20 cellular contexts compared by ENCODE assay signal in genomic region chr17:79053251-79053925, GRCh38. TPM values are rescaled to one million over a fixed set of nuclear protein-coding genes. Genes with fewer than 3 reads are reported as not detected.
DNase-seq lines count a peak whose midpoint lies in the region; ATAC-seq and TF ChIP-seq lines count a peak whose summit lies in the region.
"Had no signal": no experiment of that assay in that cellular context is flagged by ENCODE, and none has a peak within 500 bp of the region (broad histone marks: within the 10 kb centered on the region; RNA-seq: fewer than 3 reads in every experiment).

No MANE protein-coding gene starts in this region.

- TF ChIP-seq RAD21 in SK-N-SH (IDR thresholded peaks at IDR 0.05; ENCODE audit: low read length) = no peak

- WGBS in heart left ventricle, 4 donors = 52 to 67% (median 57%) methylated on average over 2 of the region's 2 CpGs
- 71 to 82% (median 77%) methylated on average over 2 of the region's 2 CpGs for WGBS in spleen, 5 donors
- 50% methylated on average over 2 of the region's 2 CpGs for WGBS in SK-N-SH (ENCODE audit: low lambda C conversion rate)

- H3K27me3 ChIP-seq in heart left ventricle = no peaks in the 10 kb centered on the region
- peaks cover 0 to 15% (median 0%) of the 10 kb centered on the region in 7 donors for H3K27me3 ChIP-seq in spleen (replicated peaks in 1 of 7)
- H3K27me3 ChIP-seq in SK-N-SH (ENCODE audit: insufficient read depth) = no peaks in the 10 kb centered on the region
- H3K27me3 ChIP-seq: cardiac muscle cell had no signal

- H3K4me1 ChIP-seq in heart left ventricle (peaks cover 0 to 16% (median 8%) of the 10 kb centered on the region in 12 donors), spleen (peaks cover 0 to 40% (median 5%) of the 10 kb centered on the region in 6 donors), SK-N-SH (ENCODE audit: control insufficient read depth in 1 of 2, insufficient read depth in 2 of 2, low read depth in 1 of 2, low read length in 1 of 2) (no peaks in the 10 kb centered on the region; a peak in 1 of 4 replicates)

- TF ChIP-seq POLR2A in heart left ventricle (IDR thresholded peaks at IDR 0.05) (no peak), spleen (IDR thresholded peaks at IDR 0.05) (no peak)

- peaks cover 0 to 7% (median 0%) of the 10 kb centered on the region in 9 donors for H3K36me3 ChIP-seq in heart left ventricle
- H3K36me3 ChIP-seq in spleen = no peaks in the 10 kb centered on the region
- no peaks in the 10 kb centered on the region for H3K36me3 ChIP-seq in SK-N-SH (replicated peaks in 1 of 2; ENCODE audit: control insufficient read depth in 1 of 2, insufficient read depth in 2 of 2, low read length in 1 of 2)
- H3K36me3 ChIP-seq: cardiac muscle cell had no signal

- intact Hi-C loops in heart left ventricle (cut with DNase I) (no loop called here), cardiac septum (cut with DNase I) (no loop called here), spleen (cut with DNase I; ENCODE audit: low total_unique reads) (no loop called here)

- H3K9me2 ChIP-seq in SK-N-SH = no peaks in the 10 kb centered on the region

- no peak for DNase-seq in heart left ventricle
- DNase-seq in cardiac septum (ENCODE audit: low spot score) = no peak
- DNase-seq in NCI-H226 = peak; percentile 71
- DNase-seq in fibroblast of mammary gland (ENCODE audit: low read depth) = peak; percentile 56
- DNase-seq in spleen = peak; percentile 70
- no peak for DNase-seq in NCI-H2196 treated with DMSO at 0.1 percent for 48 hours (lab: John Stamatoyannopoulos, UW; ENCODE audit: unreplicated experiment)
- no peak for DNase-seq in SK-N-DZ (ENCODE audit: low spot score)
- no peak for DNase-seq in SK-N-SH
- DNase-seq: ACHN; activated CD4-positive, alpha-beta T cell treated with anti-CD3 and anti-CD28 coated beads for 36 hours; activated naive CD4-positive, alpha-beta T cell treated with anti-CD3 and anti-CD28 coated beads for 36 hours; effector CD8-positive, alpha-beta T cell; glutamatergic neuron; mucosa of descending colon; NCI-H1105; NCI-H2171 treated with DMSO at 0.1 percent for 48 hours; small intestine; stimulated activated naive CD4-positive, alpha-beta T cell had no signal

- H4K20me1 ChIP-seq in SK-N-SH (ENCODE audit: insufficient read depth) = no peaks in the 10 kb centered on the region

- TF ChIP-seq CTCF in heart left ventricle (IDR thresholded peaks at IDR 0.05) = no peak
- no peak for TF ChIP-seq CTCF in fibroblast of mammary gland (conservative IDR thresholded peaks at IDR 0.05; ENCODE audit: control insufficient read depth, insufficient read depth, low read depth, low read length)
- TF ChIP-seq CTCF in spleen (IDR thresholded peaks at IDR 0.05 in 8 of 11, conservative IDR thresholded peaks at IDR 0.05 in 3 of 11) = no peak
- TF ChIP-seq CTCF in SK-N-SH (IDR thresholded peaks at IDR 0.05) = no peak

- H3K4me2 ChIP-seq in SK-N-SH = no peak overlapping the region

- no peak overlapping the region for H3K4me3 ChIP-seq in heart left ventricle
- no peak overlapping the region for H3K4me3 ChIP-seq in fibroblast of mammary gland (ENCODE audit: control insufficient read depth, low read depth, low read length)
- no peak overlapping the region for H3K4me3 ChIP-seq in spleen
- no peak overlapping the region for H3K4me3 ChIP-seq in SK-N-SH (ENCODE audit: low read depth in 2 of 2, low read length in 1 of 2)
- H3K4me3 ChIP-seq: cardiac muscle cell, K562, mucosa of descending colon had no signal

- H2AFZ ChIP-seq in SK-N-SH (ENCODE audit: low read depth) = no peak overlapping the region

- no peaks in the 10 kb centered on the region for H3K79me2 ChIP-seq in SK-N-SH (ENCODE audit: insufficient read depth)

- no peaks in the 10 kb centered on the region for H3F3A ChIP-seq in SK-N-SH (replicated peaks; ENCODE audit: insufficient read depth)

- no peak for TF ChIP-seq EP300 in SK-N-SH (IDR thresholded peaks at IDR 0.05; ENCODE audit: borderline replicate concordance in 1 of 2, low read depth in 1 of 2, low read length in 1 of 2)

- CTCF ChIA-PET in SK-N-SH (lab: Yijun Ruan, JAX) = interaction anchor here (0.6 to 25.7 kb wide), 8 partner anchors 8 to 338 kb away, joined by 3 to 529 read pairs (median 6); partner anchors contain the start of gene C1QTNF1

- H3K9me3 ChIP-seq in heart left ventricle (peaks cover 0 to 15% (median 4%) of the 10 kb centered on the region in 12 donors), spleen (peaks cover 0 to 20% (median 13%) of the 10 kb centered on the region in 8 donors), SK-N-SH (no peaks in the 10 kb centered on the region)

- H3K27ac ChIP-seq in heart left ventricle = peak overlapping the region in 4 of 12 donors; percentile 12 to 79 (median 40)
- H3K27ac ChIP-seq in spleen = peak overlapping the region in 7 of 8 donors; percentile 6 to 54 (median 48)
- H3K27ac ChIP-seq in SK-N-SH (ENCODE audit: low read depth in 2 of 2, low read length in 1 of 2) = no peak overlapping the region
- H3K27ac ChIP-seq: cardiac muscle cell had no signal

- POLR2A ChIA-PET in SK-N-SH (lab: Yijun Ruan, JAX) = no interaction called here

- ATAC-seq in heart left ventricle = peak in 3 of 4 donors; percentile 50 to 67 (median 56)
- ATAC-seq: activated CD4-positive, alpha-beta T cell treated with anti-CD3 and anti-CD28 coated beads for 36 hours; K562; mucosa of descending colon had no signal

- H3K9ac ChIP-seq in SK-N-SH = no peak overlapping the region

TF ChIP-seq in SK-N-SH, 30 proteins besides CTCF, POLR2A, EP300 and RAD21 (continues in another document):
- no peak for TF ChIP-seq NFIC (IDR thresholded peaks at IDR 0.05; ENCODE audit: borderline replicate concordance)
- TF ChIP-seq USF2 (IDR thresholded peaks at IDR 0.05; ENCODE audit: borderline replicate concordance, low read depth, low read length) = no peak
- no peak for TF ChIP-seq MXI1 (IDR thresholded peaks at IDR 0.05; ENCODE audit: low read depth, low read length)
- no peak for TF ChIP-seq IRF3 (IDR thresholded peaks at IDR 0.05; ENCODE audit: low read depth, low read length)
- no peak for TF ChIP-seq MAX (IDR thresholded peaks at IDR 0.05; ENCODE audit: low read depth)

RNA-seq across cellular contexts. Expression of gene ENGASE, which starts 21.2 kb away (rescaled TPM):
- 10 to 100 TPM in 8 of 9 donors, 1 to 10 TPM in 1; 6.2 to 42.0 (median 25.5) TPM for total RNA-seq in heart left ventricle
- polyA plus RNA-seq in heart left ventricle = 10 to 100 TPM in 1 of 2 donors, 1 to 10 TPM in 1; 9.9 to 21.9 TPM
- 39.4 TPM for total RNA-seq in cardiac septum
- total RNA-seq in spleen = 100 to 1,000 TPM in 3 of 7 donors, 10 to 100 TPM in 4; 54.7 to 148 (median 99.4) TPM
- 100 to 1,000 TPM in 1 of 3 donors, 10 to 100 TPM in 2; 25.0 to 101 (median 43.6) TPM for polyA plus RNA-seq in spleen
- polyA plus RNA-seq in SK-N-DZ (2014; cell fraction: cytosol; rRNA removed) = 8.2 and 10.9 TPM in 2 replicates
- 146 and 181 TPM in 2 replicates for polyA plus RNA-seq in SK-N-DZ (2014; cell fraction: nucleus; rRNA removed)
- polyA plus RNA-seq in SK-N-SH (2012; rRNA removed) = 30.1 and 30.4 TPM in 2 replicates
- 4.5 and 7.0 TPM in 2 replicates for polyA plus RNA-seq in SK-N-SH (2012; cell fraction: cytosol; rRNA removed)
- 252 and 275 TPM in 2 replicates for polyA plus RNA-seq in SK-N-SH (2012; cell fraction: nucleus; rRNA removed)

RNA-seq across cellular contexts. Expression of gene C1QTNF1, which starts 29.4 kb away (rescaled TPM):
- 100 to 1,000 TPM in 4 of 9 donors, 10 to 100 TPM in 5; 37.0 to 406 (median 66.2) TPM for total RNA-seq in heart left ventricle
- polyA plus RNA-seq in heart left ventricle = 100 to 1,000 TPM in 1 of 2 donors, 10 to 100 TPM in 1; 85.5 to 189 TPM
- 92.9 TPM for total RNA-seq in cardiac septum
- 100 to 1,000 TPM in 1 of 7 donors, 10 to 100 TPM in 6; 26.5 to 101 (median 69.9) TPM for total RNA-seq in spleen
- polyA plus RNA-seq in spleen = 10 to 100 TPM; 14.7 to 29.1 (median 25.3) TPM
- polyA plus RNA-seq in SK-N-DZ (2014; cell fraction: cytosol; rRNA removed) = 0.12 TPM in 1 of 2 replicates, not detected in the other
- not detected in 2 replicates for polyA plus RNA-seq in SK-N-DZ (2014; cell fraction: nucleus; rRNA removed)
- polyA plus RNA-seq in SK-N-SH (2012; rRNA removed) = 11.6 and 14.3 TPM in 2 replicates
- 5.3 and 10.0 TPM in 2 replicates for polyA plus RNA-seq in SK-N-SH (2012; cell fraction: cytosol; rRNA removed)
- polyA plus RNA-seq in SK-N-SH (2012; cell fraction: nucleus; rRNA removed) = 9.1 and 10.1 TPM in 2 replicates
- polyA plus RNA-seq: K562 had no signal

RNA-seq across cellular contexts. Expression of gene CANT1, which starts 43.8 kb away (rescaled TPM):
- total RNA-seq in heart left ventricle (10 to 100 TPM; 20.4 to 43.7 (median 24.1) TPM), cardiac septum (25.2 TPM), spleen (10 to 100 TPM; 48.1 to 76.6 (median 61.2) TPM)
- polyA plus RNA-seq in heart left ventricle (10 to 100 TPM in 1 of 2 donors, 1 to 10 TPM in 1; 5.1 to 46.2 TPM), spleen (10 to 100 TPM; 11.2 to 22.1 (median 12.3) TPM), SK-N-SH (2012; rRNA removed) (83.8 and 87.4 TPM in 2 replicates)
- 37.9 and 56.5 TPM in 2 replicates for polyA plus RNA-seq in SK-N-DZ (2014; cell fraction: cytosol; rRNA removed)
- polyA plus RNA-seq in SK-N-DZ (2014; cell fraction: nucleus; rRNA removed) = 15.8 and 20.8 TPM in 2 replicates
- 47.2 and 67.5 TPM in 2 replicates for polyA plus RNA-seq in SK-N-SH (2012; cell fraction: cytosol; rRNA removed)
- polyA plus RNA-seq in SK-N-SH (2012; cell fraction: nucleus; rRNA removed) = 55.9 and 68.2 TPM in 2 replicates

Comparison
In these comparisons a context has a peak if more than half of its experiments do, and no peak if none do; other contexts are left out.
1. DNase-seq: peak in NCI-H226 (single experiment), fibroblast of mammary gland (single experiment) and spleen (single experiment); none in heart left ventricle (0 of 5), cardiac septum (single experiment), NCI-H2196 treated with DMSO at 0.1 percent for 48 hours (single experiment), SK-N-DZ (single experiment) and SK-N-SH (single experiment).
2. H3K27ac ChIP-seq: peak in spleen (7 of 8); none in SK-N-SH (0 of 2).